ENCODE assay signal across 8 cellular contexts in genomic region chr11:33724644-33725035, GRCh38. TPM values are rescaled to one million over a fixed set of nuclear protein-coding genes. Genes with fewer than 3 reads are reported as not detected.
DNase-seq lines count a peak whose midpoint lies in the region; ATAC-seq and TF ChIP-seq lines count a peak whose summit lies in the region.
"Had no signal": no experiment of that assay in that cellular context is flagged by ENCODE, and none has a peak within 500 bp of the region (broad histone marks: within the 10 kb centered on the region; RNA-seq: fewer than 3 reads in every experiment).

No MANE protein-coding gene starts in this region.

- peak in 1 of 4 donors; percentile 33 for TF ChIP-seq POLR2A in upper lobe of left lung (IDR thresholded peaks at IDR 0.05)

- H3K27me3 ChIP-seq in SJSA1 (replicated peaks): no peaks in the 10 kb centered on the region
- H3K27me3 ChIP-seq in esophagus (ENCODE audit: control insufficient read depth in 1 of 2, insufficient read depth in 2 of 2, low read length in 2 of 2): no peaks in the 10 kb centered on the region
- no peaks in the 10 kb centered on the region for H3K27me3 ChIP-seq in upper lobe of left lung

- H3K27ac ChIP-seq in SJSA1 (peak overlapping the region; percentile 99), esophagus (ENCODE audit: low read depth in 2 of 2, low read length in 1 of 2) (peak overlapping the region; percentile 74 to 81), upper lobe of left lung (peak overlapping the region; percentile 78 to 91 (median 90))

- H3K36me3 ChIP-seq in SJSA1 (peaks cover 48% of the 10 kb centered on the region), esophagus (ENCODE audit: control insufficient read depth in 2 of 2, insufficient read depth in 2 of 2, low read length in 1 of 2) (peaks cover 7 to 11% of the 10 kb centered on the region in 2 donors), upper lobe of left lung (peaks cover 11 to 28% (median 25%) of the 10 kb centered on the region in 4 donors)

- H3K4me3 ChIP-seq in SJSA1 (no peak overlapping the region), esophagus (ENCODE audit: low read depth in 1 of 2, low read length in 2 of 2) (no peak overlapping the region), upper lobe of left lung (no peak overlapping the region)

- peak in 1 of 4 donors; percentile 65 for TF ChIP-seq EP300 in upper lobe of left lung (IDR thresholded peaks at IDR 0.05)

- peaks cover 62% of the 10 kb centered on the region for H3K4me1 ChIP-seq in SJSA1 (replicated peaks)
- H3K4me1 ChIP-seq in esophagus (ENCODE audit: control insufficient read depth in 2 of 2, insufficient read depth in 2 of 2, low read length in 1 of 2): peaks cover 8 to 27% of the 10 kb centered on the region in 2 donors
- H3K4me1 ChIP-seq in upper lobe of left lung: peaks cover 57 to 89% (median 66%) of the 10 kb centered on the region in 4 donors

- ATAC-seq in upper lobe of left lung (ENCODE audit: low FRiP score in 2 of 2): peak; percentile 31 to 71
- no peak for ATAC-seq in GM18520 (IDR thresholded peaks at IDR 0.05; ENCODE audit: unreplicated experiment)
- no peak for ATAC-seq in GM21360 (IDR thresholded peaks at IDR 0.05; ENCODE audit: unreplicated experiment)
- ATAC-seq: activated naive CD8-positive, alpha-beta T cell treated with anti-CD3 and anti-CD28 coated beads, Interleukin-2, amount 50 U/mL, for 24 hours had no signal

- DNase-seq in SJSA1 (ENCODE audit: low read depth in 1 of 2, low spot score in 2 of 2) (no peak), midbrain (lab: John Stamatoyannopoulos, UW) (peak; percentile 48), upper lobe of left lung (peak in 1 of 2 donors; percentile 58), MV-4-11 (lab: John Stamatoyannopoulos, UW) (no peak)
- DNase-seq: activated naive CD8-positive, alpha-beta T cell treated with anti-CD3 and anti-CD28 coated beads, Interleukin-2, amount 50 U/mL, for 24 hours had no signal

- H3K9me3 ChIP-seq in SJSA1 (replicated peaks) (no peaks in the 10 kb centered on the region), esophagus (ENCODE audit: control insufficient read depth in 2 of 2, insufficient read depth in 1 of 2, low read depth in 1 of 2, low read length in 1 of 2) (no peaks in the 10 kb centered on the region), upper lobe of left lung (no peaks in the 10 kb centered on the region)

- WGBS in esophagus, 2 donors: 39 to 50% methylated on average over 4 of the region's 4 CpGs
- 45 to 48% methylated on average over 4 of the region's 4 CpGs for WGBS in upper lobe of left lung, 2 donors

- no peak for TF ChIP-seq CTCF in upper lobe of left lung (IDR thresholded peaks at IDR 0.05)

RNA-seq across cellular contexts. Expression of gene CD59, which starts 11.6 kb away (rescaled TPM):
- total RNA-seq in SJSA1 (2014; rRNA removed; shearing (Covaris generic)): 445 and 468 TPM in 2 replicates
- polyA plus RNA-seq in esophagus: 100 to 1,000 TPM; 328 to 334 TPM
- total RNA-seq in upper lobe of left lung: 100 to 1,000 TPM in 5 of 6 donors, 10 to 100 TPM in 1; 57.6 to 914 (median 315) TPM

RNA-seq across cellular contexts. Expression of gene C11orf91, which starts 24.0 kb away (rescaled TPM):
- total RNA-seq in SJSA1 (2014; rRNA removed; shearing (Covaris generic)): not detected in 2 replicates
- under 1 TPM; 0.21 to 0.51 TPM for polyA plus RNA-seq in esophagus
- 1 to 10 TPM in 1 of 6 donors, under 1 TPM in 1, not detected in 4; 0.77 to 1.3 TPM for total RNA-seq in upper lobe of left lung

RNA-seq across cellular contexts. Expression of gene FBXO3, which starts 49.7 kb away (rescaled TPM):
- total RNA-seq in SJSA1 (2014; rRNA removed; shearing (Covaris generic)): 31.9 and 46.2 TPM in 2 replicates
- polyA plus RNA-seq in esophagus: 10 to 100 TPM; 17.1 to 22.9 TPM
- 10 to 100 TPM in 5 of 6 donors, 1 to 10 TPM in 1; 9.9 to 50.8 (median 26.9) TPM for total RNA-seq in upper lobe of left lung

Comparison
In these comparisons a context has a peak if more than half of its experiments do, and no peak if none do; other contexts are left out.
1. ATAC-seq: peak in upper lobe of left lung (2 of 2); none in GM18520 (single experiment) and GM21360 (single experiment).
2. Peak in every context shown above with its lines, with median percentiles within 50 percentile points of each other: H3K27ac ChIP-seq.